Comparison of ENCODE assay signal across 12 cellular contexts in genomic region chr18:48133675-48134251, GRCh38.
DNase-seq lines count a peak whose midpoint lies in the region; ATAC-seq and TF ChIP-seq lines count a peak whose summit lies in the region.
"Had no signal": no experiment of that assay in that cellular context is flagged by ENCODE, and none has a peak within 500 bp of the region (broad histone marks: within the 10 kb centered on the region; RNA-seq: fewer than 3 reads in every experiment).

No MANE protein-coding gene starts in this region.

- no peaks in the 10 kb centered on the region for H4K20me1 ChIP-seq in smooth muscle cell (ENCODE audit: low read depth)

- peaks cover 27% of the 10 kb centered on the region for H3K4me1 Mint-ChIP-seq in progenitor cell of endocrine pancreas (ENCODE audit: low read depth)
- no peaks in the 10 kb centered on the region for H3K4me1 Mint-ChIP-seq in HFFc6 (ENCODE audit: low read depth)
- H3K4me1 Mint-ChIP-seq: memory B cell had no signal

- H3K9ac ChIP-seq in smooth muscle cell (ENCODE audit: low read depth): no peak overlapping the region

- no peak for TF ChIP-seq CTCF in choroid plexus epithelial cell (conservative IDR thresholded peaks at IDR 0.05; ENCODE audit: low read depth, low read length)
- TF ChIP-seq CTCF in progenitor cell of endocrine pancreas (IDR thresholded peaks at IDR 0.05; ENCODE audit: unreplicated experiment): peak; percentile 14
- no peak for TF ChIP-seq CTCF in HFFc6 (IDR thresholded peaks at IDR 0.05)
- no peak for TF ChIP-seq CTCF in smooth muscle cell (IDR thresholded peaks at IDR 0.05; ENCODE audit: borderline replicate concordance, insufficient read depth, poor library complexity, severe bottlenecking)

- peaks cover 17% of the 10 kb centered on the region for H3K4me1 ChIP-seq in smooth muscle cell (ENCODE audit: low read depth)

- H3K4me3 ChIP-seq in choroid plexus epithelial cell (ENCODE audit: low read depth, low read length) (no peak overlapping the region), smooth muscle cell (no peak overlapping the region)

- no peaks in the 10 kb centered on the region for H3K36me3 Mint-ChIP-seq in progenitor cell of endocrine pancreas (ENCODE audit: insufficient read depth)
- no peaks in the 10 kb centered on the region for H3K36me3 Mint-ChIP-seq in HFFc6 (ENCODE audit: low read depth)
- H3K36me3 Mint-ChIP-seq: memory B cell had no signal

- peaks cover 79% of the 10 kb centered on the region for H3K27me3 ChIP-seq in smooth muscle cell (ENCODE audit: low read depth)

- H3K27ac ChIP-seq in smooth muscle cell (ENCODE audit: low read depth): no peak overlapping the region

- no peaks in the 10 kb centered on the region for H3K9me3 Mint-ChIP-seq in progenitor cell of endocrine pancreas (ENCODE audit: low read depth)
- no peaks in the 10 kb centered on the region for H3K9me3 Mint-ChIP-seq in HFFc6
- H3K9me3 Mint-ChIP-seq: memory B cell had no signal

- no peak overlapping the region for H3K4me2 ChIP-seq in smooth muscle cell

- no peak for ATAC-seq in GM19397 (IDR thresholded peaks at IDR 0.05; ENCODE audit: unreplicated experiment)
- ATAC-seq in HG02884 (IDR thresholded peaks at IDR 0.05; ENCODE audit: unreplicated experiment): no peak
- ATAC-seq: HCT116, Panc1 had no signal

- H3K27me3 Mint-ChIP-seq in progenitor cell of endocrine pancreas (peaks cover 43% of the 10 kb centered on the region), HFFc6 (ENCODE audit: insufficient read depth) (peaks cover 48% of the 10 kb centered on the region)

- WGBS in smooth muscle cell (ENCODE audit: low lambda C conversion rate): 63% methylated on average over 5 of the region's 5 CpGs

- peak; percentile 47 for DNase-seq in HPDE6-E6E7 (ENCODE audit: extremely low spot score)
- peak; percentile 49 for DNase-seq in NCI-H2227 (lab: John Stamatoyannopoulos, UW; ENCODE audit: unreplicated experiment)
- DNase-seq in choroid plexus epithelial cell (ENCODE audit: low read depth): peak; percentile 12
- no peak for DNase-seq in progenitor cell of endocrine pancreas (ENCODE audit: low spot score, unreplicated experiment)
- no peak for DNase-seq in HFFc6
- DNase-seq in smooth muscle cell (lab: John Stamatoyannopoulos, UW; ENCODE audit: unreplicated experiment): no peak
- DNase-seq: activated CD4-positive, alpha-beta T cell treated with anti-CD3 and anti-CD28 coated beads for 1 hour had no signal

- no peak overlapping the region for H2AFZ ChIP-seq in smooth muscle cell (ENCODE audit: low read depth)

- peak overlapping the region; percentile 93 for H3K27ac Mint-ChIP-seq in progenitor cell of endocrine pancreas
- H3K27ac Mint-ChIP-seq in HFFc6: no peak overlapping the region
- H3K27ac Mint-ChIP-seq: memory B cell had no signal

- H3K79me2 ChIP-seq in smooth muscle cell (ENCODE audit: low read depth): no peaks in the 10 kb centered on the region

- H3F3A ChIP-seq in smooth muscle cell (ENCODE audit: low read depth): no peaks in the 10 kb centered on the region

- H3K4me3 Mint-ChIP-seq in progenitor cell of endocrine pancreas (ENCODE audit: low read depth) (peak overlapping the region; percentile 3), HFFc6 (no peak overlapping the region)
- H3K4me3 Mint-ChIP-seq: memory B cell had no signal

- H3K9me3 ChIP-seq in smooth muscle cell (replicated peaks; ENCODE audit: low read depth): no peaks in the 10 kb centered on the region

- no peaks in the 10 kb centered on the region for H3K36me3 ChIP-seq in smooth muscle cell (ENCODE audit: low read depth)

Comparison
In these comparisons a context has a peak if more than half of its experiments do, and no peak if none do; other contexts are left out.
1. DNase-seq: peak in HPDE6-E6E7 (single experiment), NCI-H2227 (single experiment) and choroid plexus epithelial cell (single experiment); none in progenitor cell of endocrine pancreas (single experiment), HFFc6 (single experiment) and smooth muscle cell (single experiment).